Comparison of ENCODE assay signal across 7 cellular contexts in the genomic region with DNA sequence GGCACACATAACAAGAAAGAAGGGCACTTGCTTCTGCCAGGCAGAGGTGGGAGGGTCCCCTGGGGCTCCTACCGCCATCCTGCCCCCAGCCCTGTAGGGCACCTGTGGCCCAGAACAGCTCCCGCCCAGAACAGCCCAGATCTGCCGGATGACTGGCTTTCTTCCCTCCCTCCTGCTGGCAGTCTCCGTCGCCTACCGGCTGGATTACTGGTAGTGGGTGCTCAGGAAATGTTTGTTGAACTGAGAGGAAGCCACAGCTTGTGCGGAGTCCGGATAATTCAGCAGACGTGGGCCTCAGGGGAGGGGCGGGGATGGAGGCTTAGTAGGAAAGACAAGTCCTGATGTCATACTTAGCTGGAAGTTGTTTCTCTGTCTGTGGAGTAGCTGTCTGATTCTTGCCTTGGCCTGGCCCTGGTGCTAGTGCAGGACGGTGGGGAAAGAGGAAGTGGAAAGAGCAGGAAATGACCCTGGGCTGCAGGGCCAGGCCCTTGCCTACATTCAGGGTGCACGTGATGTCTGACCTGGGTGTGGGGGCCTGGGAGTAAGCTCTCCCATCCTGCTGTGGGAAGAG. TPM values are rescaled to one million over a fixed set of nuclear protein-coding genes. Genes with fewer than 3 reads are reported as not detected.
DNase-seq lines count a peak whose midpoint lies in the region; ATAC-seq and TF ChIP-seq lines count a peak whose summit lies in the region.
"Had no signal": no experiment of that assay in that cellular context is flagged by ENCODE, and none has a peak within 500 bp of the region (broad histone marks: within the 10 kb centered on the region; RNA-seq: fewer than 3 reads in every experiment).

No MANE protein-coding gene starts in this region.

- H3K9me3 ChIP-seq in Karpas-422 (ENCODE audit: low read length) (no peaks in the 10 kb centered on the region), adrenal gland (replicated peaks in 1 of 3) (no peaks in the 10 kb centered on the region), mesodermal cell (ENCODE audit: control insufficient read depth, low read length) (no peaks in the 10 kb centered on the region)

- H3K27ac ChIP-seq in Karpas-422 (ENCODE audit: low read length) (no peak overlapping the region), adrenal gland (peak overlapping the region; percentile 28 to 91 (median 60)), mesodermal cell (ENCODE audit: low read depth, low read length, severe bottlenecking) (peak overlapping the region; percentile 66), GM23338 (ENCODE audit: low read depth) (no peak overlapping the region)

- no peaks in the 10 kb centered on the region for H4K20me1 ChIP-seq in Karpas-422 (ENCODE audit: insufficient read depth, low read depth, low read length)
- H4K20me1 ChIP-seq in GM23338 (replicated peaks; ENCODE audit: insufficient read depth), result no peaks in the 10 kb centered on the region

- H3K4me3 ChIP-seq in Karpas-422 (ENCODE audit: low read length) (no peak overlapping the region), adrenal gland (peak overlapping the region in 1 of 4 donors; percentile 11), mesodermal cell (ENCODE audit: extremely low read depth, insufficient read depth, low read length, poor library complexity, severe bottlenecking) (no peak overlapping the region), GM23338 (no peak overlapping the region)

- H3K4me2 ChIP-seq in Karpas-422 (ENCODE audit: low read depth, low read length, poor library complexity, severe bottlenecking), result peak overlapping the region; percentile 13
- H3K4me2 ChIP-seq in GM23338, result no peak overlapping the region

- H3K27ac Mint-ChIP-seq in GM23338, result no peak overlapping the region

- peak overlapping the region; percentile 16; the same call in 1 of the 2 replicates for H3K9ac ChIP-seq in Karpas-422 (ENCODE audit: low read length)

- 37 to 61% (median 52%) methylated on average over 10 to 12 of the region's 12 CpGs for WGBS in adrenal gland, 4 donors
- WGBS in mesodermal cell (ENCODE audit: insufficient coverage in 2 of 2), 2 experiments, result 82 to 83% methylated on average over 7 to 8 of the region's 12 CpGs

- H3K79me2 ChIP-seq in Karpas-422 (ENCODE audit: low read length) (no peaks in the 10 kb centered on the region), GM23338 (replicated peaks; ENCODE audit: insufficient read depth) (no peaks in the 10 kb centered on the region; the same call in 1 of the 2 replicates)

- H3K4me3 Mint-ChIP-seq in GM23338, result no peak overlapping the region; the same call in 2 of the 3 replicates

- H2AFZ ChIP-seq in Karpas-422 (ENCODE audit: low read length) (no peak overlapping the region), GM23338 (no peak overlapping the region)

- 0 out of 2 replicates have a peak, but pooled peaks cover 4% of the 10 kb centered on the region for H3F3A ChIP-seq in GM23338 (replicated peaks; ENCODE audit: low read depth)

- intact Hi-C loops in adrenal gland (cut with DNase I), result no loop called here

- no peaks in the 10 kb centered on the region for H3K27me3 ChIP-seq in Karpas-422 (ENCODE audit: low read length)
- no peaks in the 10 kb centered on the region for H3K27me3 ChIP-seq in adrenal gland
- no peaks in the 10 kb centered on the region for H3K27me3 ChIP-seq in GM23338 (ENCODE audit: insufficient read depth)

- ATAC-seq in GM23338, result no peak

- TF ChIP-seq CTCF in adrenal gland (IDR thresholded peaks at IDR 0.05) (no peak), GM23338 (conservative IDR thresholded peaks at IDR 0.05; ENCODE audit: low read depth in 2 of 2) (no peak)

- H3K27me3 Mint-ChIP-seq in GM23338 (ENCODE audit: insufficient read depth, low read depth, poor library complexity), result peaks cover 19% of the 10 kb centered on the region

- no peaks in the 10 kb centered on the region for H3K9me2 ChIP-seq in Karpas-422 (replicated peaks; ENCODE audit: insufficient read depth, low read length)
- H3K9me2 ChIP-seq in GM23338 (ENCODE audit: insufficient read depth), result 0 out of 2 replicates have a peak, but pooled peaks cover 2% of the 10 kb centered on the region

- H3K36me3 Mint-ChIP-seq in GM23338 (ENCODE audit: low read depth), result peaks cover 12% of the 10 kb centered on the region

- TF ChIP-seq POLR2A in adrenal gland (IDR thresholded peaks at IDR 0.05), result peak in 1 of 2 donors; percentile 26

- H3K9me3 Mint-ChIP-seq in GM23338, result no peaks in the 10 kb centered on the region

- H3K4me1 ChIP-seq in Karpas-422 (ENCODE audit: low read length), result peaks cover 27% of the 10 kb centered on the region
- H3K4me1 ChIP-seq in adrenal gland (replicated peaks in 1 of 2), result peaks cover 10 to 39% of the 10 kb centered on the region in 2 donors
- peaks cover 51% of the 10 kb centered on the region for H3K4me1 ChIP-seq in mesodermal cell (ENCODE audit: control insufficient read depth, insufficient read depth, low read length, poor library complexity, severe bottlenecking)
- H3K4me1 ChIP-seq in GM23338 (ENCODE audit: insufficient read depth), result peaks cover 11% of the 10 kb centered on the region

- no peaks in the 10 kb centered on the region for H3K36me3 ChIP-seq in Karpas-422 (ENCODE audit: insufficient read depth, low read length)
- H3K36me3 ChIP-seq in adrenal gland (replicated peaks in 1 of 2), result no peaks in the 10 kb centered on the region
- peaks cover 24% of the 10 kb centered on the region for H3K36me3 ChIP-seq in mesodermal cell (ENCODE audit: control insufficient read depth, insufficient read depth, low read length)
- no peaks in the 10 kb centered on the region for H3K36me3 ChIP-seq in GM23338 (ENCODE audit: insufficient read depth)

- DNase-seq in Karpas-422 (no peak), adrenal gland (peak in 6 of 7 donors; percentile 68 to 83 (median 72)), NCI-H2081 treated with DMSO at 0.1 percent for 48 hours (lab: John Stamatoyannopoulos, UW) (no peak), GM23338 (ENCODE audit: low spot score) (no peak), DMS79 (lab: John Stamatoyannopoulos, UW) (no peak)

- peaks cover 45% of the 10 kb centered on the region for H3K4me1 Mint-ChIP-seq in GM23338

TF ChIP-seq in GM23338, 12 proteins besides CTCF, POLR2A, EP300 and RAD21 (continues in another document):
- TF ChIP-seq ZNF331 (CRISPR knock-in tag; IDR thresholded peaks at IDR 0.05; ENCODE audit: low read depth), result no peak
- no peak for TF ChIP-seq JUNB (IDR thresholded peaks at IDR 0.05; ENCODE audit: unreplicated experiment)
- TF ChIP-seq ZNF114 (CRISPR knock-in tag; IDR thresholded peaks at IDR 0.05), result no peak
- TF ChIP-seq, protein P1, sequence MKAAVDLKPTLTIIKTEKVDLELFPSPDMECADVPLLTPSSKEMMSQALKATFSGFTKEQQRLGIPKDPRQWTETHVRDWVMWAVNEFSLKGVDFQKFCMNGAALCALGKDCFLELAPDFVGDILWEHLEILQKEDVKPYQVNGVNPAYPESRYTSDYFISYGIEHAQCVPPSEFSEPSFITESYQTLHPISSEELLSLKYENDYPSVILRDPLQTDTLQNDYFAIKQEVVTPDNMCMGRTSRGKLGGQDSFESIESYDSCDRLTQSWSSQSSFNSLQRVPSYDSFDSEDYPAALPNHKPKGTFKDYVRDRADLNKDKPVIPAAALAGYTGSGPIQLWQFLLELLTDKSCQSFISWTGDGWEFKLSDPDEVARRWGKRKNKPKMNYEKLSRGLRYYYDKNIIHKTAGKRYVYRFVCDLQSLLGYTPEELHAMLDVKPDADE (IDR thresholded peaks at IDR 0.05), result no peak
- TF ChIP-seq POLR2AphosphoS5 (IDR thresholded peaks at IDR 0.05; ENCODE audit: low read depth), result no peak
- TF ChIP-seq CREB1 (CRISPR knock-in tag; IDR thresholded peaks at IDR 0.05; ENCODE audit: low read depth), result no peak

RNA-seq across cellular contexts. Expression of a gene that starts 6.7 kb away (rescaled TPM):
- total RNA-seq in Karpas-422 (2014; rRNA removed; shearing (Covaris generic); ENCODE audit: low replicate concordance), result 1.2 and 3.1 TPM in 2 replicates
- total RNA-seq in adrenal gland, result 10 to 100 TPM in 7 of 8 donors, 1 to 10 TPM in 1; 10.0 to 41.0 (median 12.7) TPM
- polyA plus RNA-seq in adrenal gland (10 to 100 TPM in 1 of 3 donors, 1 to 10 TPM in 2; 5.3 to 30.4 (median 6.5) TPM), GM23338 (2016; fragmentation: Nextera tagmentation; extraction: Ambion mirVana) (0.18 and 0.23 TPM in 2 replicates)
- polyA plus RNA-seq in mesodermal cell (2013, experiment 1 of 2), result 0.48 TPM
- polyA plus RNA-seq in mesodermal cell (2013, experiment 2 of 2), result 0.46 TPM
- total RNA-seq in GM23338 (2014; rRNA removed; shearing (Covaris generic)), result 0.97 and 1.2 TPM in 2 replicates

RNA-seq across cellular contexts. Expression of a gene that starts 10.5 kb away (rescaled TPM):
- 5.8 and 9.2 TPM in 2 replicates for total RNA-seq in Karpas-422 (2014; rRNA removed; shearing (Covaris generic); ENCODE audit: low replicate concordance)
- 10 to 100 TPM; 14.2 to 25.5 (median 20.3) TPM for total RNA-seq in adrenal gland
- polyA plus RNA-seq in adrenal gland (10 to 100 TPM; 12.0 to 24.5 (median 20.9) TPM), GM23338 (2016; fragmentation: Nextera tagmentation; extraction: Ambion mirVana) (18.1 and 20.0 TPM in 2 replicates)
- 23.6 TPM for polyA plus RNA-seq in mesodermal cell (2013, experiment 1 of 2)
- polyA plus RNA-seq in mesodermal cell (2013, experiment 2 of 2), result 24.0 TPM
- total RNA-seq in GM23338 (2014; rRNA removed; shearing (Covaris generic)), result 32.7 and 33.0 TPM in 2 replicates

RNA-seq across cellular contexts. Expression of a gene that starts 16.8 kb away (rescaled TPM):
- total RNA-seq in Karpas-422 (2014; rRNA removed; shearing (Covaris generic); ENCODE audit: low replicate concordance), result not detected in 2 replicates
- total RNA-seq in adrenal gland, result under 1 TPM in 1 of 8 donors, not detected in 7; 0.79 TPM
- polyA plus RNA-seq in adrenal gland (1 to 10 TPM in 2 of 3 donors, not detected in 1; 1.3 to 4.5 TPM), GM23338 (2016; fragmentation: Nextera tagmentation; extraction: Ambion mirVana) (not detected in 2 replicates)
- polyA plus RNA-seq in mesodermal cell (2013, experiment 1 of 2), result not detected
- polyA plus RNA-seq in mesodermal cell (2013, experiment 2 of 2), result not detected
- not detected in 2 replicates for total RNA-seq in GM23338 (2014; rRNA removed; shearing (Covaris generic))
- total RNA-seq: RPMI7951 had no signal

RNA-seq across cellular contexts. Expression of a gene that starts 24.0 kb away (rescaled TPM):
- total RNA-seq in Karpas-422 (2014; rRNA removed; shearing (Covaris generic); ENCODE audit: low replicate concordance), result 0.07 and 2.6 TPM in 2 replicates
- total RNA-seq in adrenal gland, result 1 to 10 TPM in 4 of 8 donors, under 1 TPM in 3, not detected in 1; 0.36 to 3.6 (median 1.0) TPM
- polyA plus RNA-seq in adrenal gland (10 to 100 TPM in 2 of 3 donors, 1 to 10 TPM in 1; 1.8 to 19.4 (median 10.3) TPM), GM23338 (2016; fragmentation: Nextera tagmentation; extraction: Ambion mirVana) (2.2 and 2.5 TPM in 2 replicates)
- polyA plus RNA-seq in mesodermal cell (2013, experiment 1 of 2), result 0.77 TPM
- polyA plus RNA-seq in mesodermal cell (2013, experiment 2 of 2), result 1.8 TPM
- 1.0 and 1.3 TPM in 2 replicates for total RNA-seq in GM23338 (2014; rRNA removed; shearing (Covaris generic))

RNA-seq across cellular contexts. Expression of a gene that starts 26.3 kb away (rescaled TPM):
- 4.3 and 8.7 TPM in 2 replicates for total RNA-seq in Karpas-422 (2014; rRNA removed; shearing (Covaris generic); ENCODE audit: low replicate concordance)
- total RNA-seq in adrenal gland, result 10 to 100 TPM in 7 of 8 donors, 1 to 10 TPM in 1; 7.7 to 36.1 (median 24.3) TPM
- 100 to 1,000 TPM in 1 of 3 donors, 10 to 100 TPM in 1, 1 to 10 TPM in 1; 5.4 to 100 (median 39.4) TPM for polyA plus RNA-seq in adrenal gland
- polyA plus RNA-seq in mesodermal cell (2013, experiment 1 of 2), result 32.5 TPM
- polyA plus RNA-seq in mesodermal cell (2013, experiment 2 of 2), result 19.1 TPM
- total RNA-seq in GM23338 (2014; rRNA removed; shearing (Covaris generic)), result 8.5 and 13.8 TPM in 2 replicates
- polyA plus RNA-seq in GM23338 (2016; fragmentation: Nextera tagmentation; extraction: Ambion mirVana), result 7.5 and 9.5 TPM in 2 replicates

Comparison
In these comparisons a context has a peak if more than half of its experiments do, and no peak if none do; other contexts are left out.
1. DNase-seq: peak in adrenal gland (6 of 7); none in Karpas-422 (single experiment), NCI-H2081 treated with DMSO at 0.1 percent for 48 hours (single experiment), GM23338 (single experiment) and DMS79 (single experiment).
2. H3K27ac ChIP-seq: peak in adrenal gland (5 of 5) and mesodermal cell (single experiment); none in Karpas-422 (single experiment) and GM23338 (single experiment).